Comparison of ENCODE assay signal across 25 cellular contexts in genomic region chr7:150417239-150417638, GRCh38. TPM values are rescaled to one million over a fixed set of nuclear protein-coding genes. Genes with fewer than 3 reads are reported as not detected.
DNase-seq lines count a peak whose midpoint lies in the region; ATAC-seq, FAIRE-seq and TF ChIP-seq lines count a peak whose summit lies in the region.
"Had no signal": no experiment of that assay in that cellular context is flagged by ENCODE, and none has a peak within 500 bp of the region (broad histone marks: within the 10 kb centered on the region; RNA-seq: fewer than 3 reads in every experiment).

No MANE protein-coding gene starts in this region.

- H4K8ac ChIP-seq in H1 (ENCODE audit: extremely low read depth, insufficient read depth, low read length): no peak overlapping the region

- H3K56ac ChIP-seq in H1 (replicated peaks; ENCODE audit: insufficient read length, low read depth, low read length): no peak overlapping the region

- H3K4ac ChIP-seq in H1 (replicated peaks; ENCODE audit: insufficient read length, low read depth, low read length): no peak overlapping the region

- H3K9ac ChIP-seq in KMS-11: no peak overlapping the region
- H3K9ac ChIP-seq in H1 (replicated peaks in 1 of 4; ENCODE audit: extremely low read depth in 1 of 4, low read depth in 3 of 4, low read length in 3 of 4): no peak overlapping the region
- H3K9ac ChIP-seq: BLaER1 had no signal

- peak; percentile 3 for DNase-seq in D341Med (ENCODE audit: low spot score)
- DNase-seq in H1 (ENCODE audit: low read depth in 1 of 2, low spot score in 2 of 2): peak in 1 of 2 experiments; percentile 39
- peak; percentile 22 for DNase-seq in sciatic nerve (ENCODE audit: low spot score)
- no peak for DNase-seq in WERI-Rb-1
- DNase-seq in Right ventricle myocardium inferior (ENCODE audit: missing footprints): no peak
- DNase-seq: Caco-2; CD4-positive, alpha-beta memory T cell; Karpas-422; MV-4-11; NCI-H1105 treated with DMSO at 0.1 percent for 48 hours; NCI-H2081; NCI-H2171 treated with DMSO at 0.1 percent for 48 hours; NCI-H524 treated with DMSO at 0.1 percent for 48 hours; NCI-H82; SHP77 treated with DMSO at 0.1 percent for 48 hours had no signal

- no peak overlapping the region for H2BK5ac ChIP-seq in H1 (ENCODE audit: low read depth, low read length)

- 91% methylated on average over 10 of the region's 10 CpGs; no CpG with 5 or more reads in 1 of the 2 experiments for WGBS in H1 (ENCODE audit: extremely low coverage in 1 of 2, insufficient coverage in 1 of 2, insufficient read length in 1 of 2, insufficient replicate concordance in 2 of 2, low coverage in 1 of 2, low lambda C conversion rate in 2 of 2, missing lambda C conversion rate in 1 of 2), 2 experiments

- H3K4me1 ChIP-seq in KMS-11 (ENCODE audit: low read depth, poor library complexity, severe bottlenecking): peaks cover 81% of the 10 kb centered on the region
- H3K4me1 ChIP-seq in H1 (replicated peaks in 1 of 4; ENCODE audit: control insufficient read depth in 3 of 4, insufficient read depth in 4 of 4, low read length in 3 of 4): peaks cover 0 to 3% (median 0%) of the 10 kb centered on the region in 4 experiments; a peak in 2 of 7 replicates

- H2AK5ac ChIP-seq in H1 (ENCODE audit: low read depth, low read length): no peak overlapping the region

- H3K79me2 ChIP-seq in KMS-11 (ENCODE audit: insufficient read depth, low read depth) (no peaks in the 10 kb centered on the region), H1 (ENCODE audit: control insufficient read depth in 1 of 2, insufficient read depth in 2 of 2, low read length in 2 of 2) (no peaks in the 10 kb centered on the region)

- CTCF ChIA-PET in H1 (lab: Charles Lee; ENCODE audit: partially characterized antibody): interaction anchor here (0.6 to 2.2 kb wide), 13 partner anchors 11 to 127 kb away, joined by 3 to 6 read pairs (median 4); partner anchors contain the start of gene RARRES2

- no peak overlapping the region for H4K5ac ChIP-seq in H1 (ENCODE audit: insufficient read length, low read depth, low read length)

- no peak overlapping the region for H2BK20ac ChIP-seq in H1 (ENCODE audit: low read length)

- H3K9me3 ChIP-seq in H1 (ENCODE audit: insufficient read depth in 2 of 2, low read depth in 1 of 2, low read length in 1 of 2) (no peaks in the 10 kb centered on the region), WERI-Rb-1 (ENCODE audit: severe bottlenecking) (no peaks in the 10 kb centered on the region)
- H3K9me3 ChIP-seq: BLaER1, Caco-2 had no signal

- H3K14ac ChIP-seq in H1 (ENCODE audit: insufficient read length): no peak overlapping the region

- no peak for ATAC-seq in sciatic nerve
- ATAC-seq in Right ventricle myocardium inferior: no peak
- ATAC-seq in GM18861 (IDR thresholded peaks at IDR 0.05; ENCODE audit: unreplicated experiment): no peak

- TF ChIP-seq CTCF in KMS-11 (conservative IDR thresholded peaks at IDR 0.05; ENCODE audit: low read depth, low read length): no peak
- TF ChIP-seq CTCF in H1 (IDR thresholded peaks at IDR 0.05; ENCODE audit: control extremely low read depth in 1 of 3, insufficient read depth in 1 of 3, low read depth in 1 of 3, low read length in 3 of 3): no peak
- TF ChIP-seq CTCF in WERI-Rb-1 (IDR thresholded peaks at IDR 0.05; ENCODE audit: low read depth, low read length): no peak

- POLR2A ChIA-PET in H1 (lab: Charles Lee; ENCODE audit: partially characterized antibody): interaction anchor here (0.7 to 2.9 kb wide), 7 partner anchors 9 to 77 kb away, joined by 3 to 12 read pairs (median 4); partner anchors contain the start of gene REPIN1

- H3K4me3 ChIP-seq in KMS-11 (IDR thresholded peaks at IDR 0.05; ENCODE audit: insufficient read depth, low read depth, low read length) (no peak overlapping the region), H1 (ENCODE audit: extremely low read depth in 1 of 4, insufficient read depth in 2 of 4, low read depth in 3 of 4, low read length in 4 of 4) (no peak overlapping the region), WERI-Rb-1 (ENCODE audit: low read depth, low read length) (no peak overlapping the region)
- H3K4me3 ChIP-seq: BLaER1, SK-N-MC had no signal

- H4K91ac ChIP-seq in H1 (replicated peaks; ENCODE audit: insufficient read length, low read length): peak overlapping the region; percentile 64

- H2BK120ac ChIP-seq in H1 (replicated peaks; ENCODE audit: low read depth, low read length): peak overlapping the region; percentile 39

- H3K18ac ChIP-seq in H1 (ENCODE audit: extremely low read depth, low read length): no peak overlapping the region

- peak overlapping the region; percentile 96; the same call in 1 of the 2 replicates for H3K27ac ChIP-seq in KMS-11
- H3K27ac ChIP-seq in H1 (ENCODE audit: low read depth, low read length): no peak overlapping the region
- no peak overlapping the region for H3K27ac ChIP-seq in WERI-Rb-1
- H3K27ac ChIP-seq: BLaER1, SK-N-MC had no signal

- no peaks in the 10 kb centered on the region for H3K79me1 ChIP-seq in H1 (ENCODE audit: low read depth, low read length)

- no peak for FAIRE-seq in H1 (lab: Jason Lieb, UNC)
- FAIRE-seq: G401.6, GM12892, RCC 7860 had no signal

- TF ChIP-seq POLR2A in H1 (IDR thresholded peaks at IDR 0.05; ENCODE audit: control extremely low read depth in 1 of 2, low read depth in 2 of 2, low read length in 2 of 2): no peak

- H3K36me3 ChIP-seq in KMS-11 (ENCODE audit: insufficient read depth) (no peaks in the 10 kb centered on the region), H1 (ENCODE audit: control insufficient read depth in 2 of 4, insufficient read depth in 4 of 4, low read length in 3 of 4) (peaks cover 0 to under 1% (median 0%) of the 10 kb centered on the region in 4 experiments; a peak in 1 of 8 replicates), WERI-Rb-1 (no peaks in the 10 kb centered on the region)

- H2AFZ ChIP-seq in KMS-11 (ENCODE audit: low read depth): no peak overlapping the region
- no peak overlapping the region for H2AFZ ChIP-seq in H1 (ENCODE audit: low read length)

- no peak overlapping the region for H2BK15ac ChIP-seq in H1 (ENCODE audit: low read length)

- H4K20me1 ChIP-seq in KMS-11 (ENCODE audit: insufficient read depth) (no peaks in the 10 kb centered on the region), H1 (replicated peaks in 1 of 2; ENCODE audit: control insufficient read depth in 1 of 2, insufficient read depth in 2 of 2, low read length in 2 of 2) (no peaks in the 10 kb centered on the region)

- TF ChIP-seq RAD21 in H1 (IDR thresholded peaks at IDR 0.05 in 1 of 2, conservative IDR thresholded peaks at IDR 0.05 in 1 of 2; ENCODE audit: low read depth in 2 of 2, low read length in 2 of 2): no peak

- no peak overlapping the region for H2BK12ac ChIP-seq in H1 (ENCODE audit: low read depth, low read length)

- H3K4me2 ChIP-seq in KMS-11: no peak overlapping the region; the same call in 1 of the 2 replicates
- H3K4me2 ChIP-seq in H1 (ENCODE audit: insufficient read depth in 1 of 2, low read depth in 2 of 2, low read length in 2 of 2): no peak overlapping the region
- H3K4me2 ChIP-seq: BLaER1 had no signal

- no peak overlapping the region for H3K23ac ChIP-seq in H1 (ENCODE audit: insufficient read length)

- intact Hi-C loops in sciatic nerve (cut with DNase I) (no loop called here), Right ventricle myocardium inferior (cut with DNase I) (no loop called here)

- H3K27me3 ChIP-seq in KMS-11 (ENCODE audit: insufficient read depth, low read depth): no peaks in the 10 kb centered on the region
- H3K27me3 ChIP-seq in H1 (replicated peaks in 1 of 4; ENCODE audit: control insufficient read depth in 3 of 4, extremely low read depth in 1 of 4, insufficient read depth in 3 of 4, low read length in 3 of 4): no peaks in the 10 kb centered on the region
- no peaks in the 10 kb centered on the region for H3K27me3 ChIP-seq in WERI-Rb-1 (ENCODE audit: insufficient read depth, low read depth, severe bottlenecking)
- H3K27me3 ChIP-seq: BLaER1 had no signal

- no peaks in the 10 kb centered on the region for H3K23me2 ChIP-seq in H1 (ENCODE audit: low read depth, low read length)

- TF ChIP-seq EP300 in H1 (IDR thresholded peaks at IDR 0.05; ENCODE audit: borderline replicate concordance in 1 of 2, low read depth in 2 of 2, low read length in 2 of 2): no peak

TF ChIP-seq in H1, 55 proteins besides CTCF, POLR2A, EP300 and RAD21 (continues in another document):
- no peak for TF ChIP-seq CEBPB (IDR thresholded peaks at IDR 0.05; ENCODE audit: low read depth, low read length)

RNA-seq across cellular contexts. Expression of gene GIMAP8, which starts 33.2 kb away (rescaled TPM):
- total RNA-seq in H1 (2021; fragmentation: NEBNext Ultra II Directional; extraction: Animal tissue kit (Norgen Biotek cat#: 25700)): not detected in 2 replicates
- polyA plus RNA-seq in H1 (2011; rRNA removed): not detected in 2 replicates
- polyA plus RNA-seq in H1 (2011; cell fraction: cytosol; rRNA removed): not detected
- not detected for polyA plus RNA-seq in H1 (2011; cell fraction: nucleus; rRNA removed)
- not detected in 4 replicates for polyA plus RNA-seq in H1 (2012, experiment 1 of 2)
- polyA plus RNA-seq in H1 (2012, experiment 2 of 2): not detected
- polyA plus RNA-seq in H1 (2013, experiment 1 of 2): not detected
- polyA plus RNA-seq in H1 (2013, experiment 2 of 2): 0.02 TPM
- not detected in 2 replicates for polyA minus RNA-seq in H1 (2011; rRNA and poly(A)+ RNA removed)
- not detected for polyA minus RNA-seq in H1 (2011; cell fraction: cytosol; rRNA and poly(A)+ RNA removed)
- 0.20 TPM for polyA minus RNA-seq in H1 (2011; cell fraction: nucleus; rRNA and poly(A)+ RNA removed)
- total RNA-seq in sciatic nerve (22.4 TPM), Right ventricle myocardium inferior (14.9 TPM)
- total RNA-seq: Daoy, H4, M059J had no signal

RNA-seq across cellular contexts. Expression of gene ZNF775, which starts 38.1 kb away (rescaled TPM):
- 21.5 and 24.9 TPM in 2 replicates for total RNA-seq in H1 (2021; fragmentation: NEBNext Ultra II Directional; extraction: Animal tissue kit (Norgen Biotek cat#: 25700))
- polyA plus RNA-seq in H1 (2011; rRNA removed): 13.6 and 22.5 TPM in 2 replicates
- polyA plus RNA-seq in H1 (2011; cell fraction: cytosol; rRNA removed): 23.8 TPM
- polyA plus RNA-seq in H1 (2011; cell fraction: nucleus; rRNA removed): 26.9 TPM
- polyA plus RNA-seq in H1 (2012, experiment 1 of 2): 12.3 to 21.8 TPM (median 20.3 TPM) in 4 replicates
- 13.0 TPM for polyA plus RNA-seq in H1 (2012, experiment 2 of 2)
- polyA plus RNA-seq in H1 (2013, experiment 1 of 2): 9.1 TPM
- polyA plus RNA-seq in H1 (2013, experiment 2 of 2): 8.5 TPM
- 2.5 and 2.9 TPM in 2 replicates for polyA minus RNA-seq in H1 (2011; rRNA and poly(A)+ RNA removed)
- polyA minus RNA-seq in H1 (2011; cell fraction: cytosol; rRNA and poly(A)+ RNA removed): 21.4 TPM
- polyA minus RNA-seq in H1 (2011; cell fraction: nucleus; rRNA and poly(A)+ RNA removed): 15.7 TPM
- total RNA-seq in sciatic nerve: 11.1 TPM
- 3.3 TPM for total RNA-seq in Right ventricle myocardium inferior

RNA-seq across cellular contexts. Expression of gene REPIN1, which starts 48.6 kb away (rescaled TPM):
- 125 and 130 TPM in 2 replicates for total RNA-seq in H1 (2021; fragmentation: NEBNext Ultra II Directional; extraction: Animal tissue kit (Norgen Biotek cat#: 25700))
- polyA plus RNA-seq in H1 (2011; rRNA removed): 98.6 and 147 TPM in 2 replicates
- 110 TPM for polyA plus RNA-seq in H1 (2011; cell fraction: cytosol; rRNA removed)
- 159 TPM for polyA plus RNA-seq in H1 (2011; cell fraction: nucleus; rRNA removed)
- 81.6 to 105 TPM (median 96.5 TPM) in 4 replicates for polyA plus RNA-seq in H1 (2012, experiment 1 of 2)
- polyA plus RNA-seq in H1 (2012, experiment 2 of 2): 86.7 TPM
- 78.2 TPM for polyA plus RNA-seq in H1 (2013, experiment 1 of 2)
- polyA plus RNA-seq in H1 (2013, experiment 2 of 2): 74.4 TPM
- 39.8 and 47.5 TPM in 2 replicates for polyA minus RNA-seq in H1 (2011; rRNA and poly(A)+ RNA removed)
- 55.6 TPM for polyA minus RNA-seq in H1 (2011; cell fraction: cytosol; rRNA and poly(A)+ RNA removed)
- 72.6 TPM for polyA minus RNA-seq in H1 (2011; cell fraction: nucleus; rRNA and poly(A)+ RNA removed)
- total RNA-seq in sciatic nerve: 54.0 TPM
- 111 TPM for total RNA-seq in Right ventricle myocardium inferior

Comparison
In these comparisons a context has a peak if more than half of its experiments do, and no peak if none do; other contexts are left out.
1. DNase-seq: peak in D341Med (single experiment) and sciatic nerve (single experiment); none in WERI-Rb-1 (single experiment) and Right ventricle myocardium inferior (single experiment).
2. RNA of gene GIMAP8, which starts 33.2 kb away (total RNA-seq): 22.4 TPM in sciatic nerve (single experiment) and 14.9 TPM in Right ventricle myocardium inferior (single experiment); not detected in H1; every median in the first group is over 10 times any median in the second.